1 cellular context compared by ENCODE assay signal in genomic region chr12:113758165-113758924, GRCh38.
A peak's percentile ranks its signal among the peaks of the same experiment; 100 is the strongest.
TF ChIP-seq lines count a peak whose summit lies in the region.

No MANE protein-coding gene starts in this region.

TF ChIP-seq in K562, 482 proteins besides CTCF, POLR2A, EP300 and RAD21 (continued from another document and continues in another):
- TF ChIP-seq MGA (IDR thresholded peaks at IDR 0.05) (no peak; the same call in 1 of the 2 replicates), IRF9 (tag; IDR thresholded peaks at IDR 0.05) (no peak), KAT8 (IDR thresholded peaks at IDR 0.05; ENCODE audit: low read depth) (no peak), ZNF197 (CRISPR knock-in tag; IDR thresholded peaks at IDR 0.05; ENCODE audit: low read depth) (no peak), DPF2 (IDR thresholded peaks at IDR 0.05) (peak; percentile 53), PTBP1 (IDR thresholded peaks at IDR 0.05; ENCODE audit: low read depth, low read length) (no peak), ZC3H4 (CRISPR knock-in tag; IDR thresholded peaks at IDR 0.05; ENCODE audit: borderline replicate concordance) (no peak), SIRT6 (IDR thresholded peaks at IDR 0.05; ENCODE audit: low read depth, low read length) (no peak), CREM (IDR thresholded peaks at IDR 0.05; ENCODE audit: low read depth) (no peak), STAT5B (CRISPR knock-in tag; IDR thresholded peaks at IDR 0.05) (no peak), RHOXF2B (CRISPR knock-in tag; conservative IDR thresholded peaks at IDR 0.05) (no peak), LEF1 (IDR thresholded peaks at IDR 0.05) (peak; percentile 44; the same call in 1 of the 2 replicates), TCF7 (IDR thresholded peaks at IDR 0.05; ENCODE audit: borderline replicate concordance) (no peak), SNRNP70 (optimal IDR thresholded peaks at IDR 0.05; ENCODE audit: low read depth, low read length) (no peak), BHLHE40 (IDR thresholded peaks at IDR 0.05; ENCODE audit: low read length) (0 out of 2 replicates have a peak, but pooled peaks have one; percentile 20), OTX1 (CRISPR knock-in tag; IDR thresholded peaks at IDR 0.05) (0 out of 2 replicates have a peak, but pooled peaks have one; percentile 42), CAMTA2 (CRISPR knock-in tag; conservative IDR thresholded peaks at IDR 0.05) (no peak), MTA3 (IDR thresholded peaks at IDR 0.05; ENCODE audit: borderline replicate concordance) (peak; percentile 32; the same call in 1 of the 2 replicates), ZNF24 (IDR thresholded peaks at IDR 0.05) (no peak), CBX2 (IDR thresholded peaks at IDR 0.05; ENCODE audit: insufficient read depth, low read length, poor library complexity, severe bottlenecking) (no peak), ZNF583 (CRISPR knock-in tag; IDR thresholded peaks at IDR 0.05) (no peak), PTRF (tag; IDR thresholded peaks at IDR 0.05) (no peak), RUNX1 (IDR thresholded peaks at IDR 0.05; ENCODE audit: low read depth) (0 out of 2 replicates have a peak, but pooled peaks have one; percentile 56), GATA2 (CRISPR knock-in tag; IDR thresholded peaks at IDR 0.05) (peak; percentile 58; the same call in 1 of the 2 replicates), KLF13 (tag; IDR thresholded peaks at IDR 0.05; ENCODE audit: borderline replicate concordance, low read depth) (no peak), STAT5A (IDR thresholded peaks at IDR 0.05; ENCODE audit: borderline replicate concordance, low read length) (no peak), CREB3L1 (IDR thresholded peaks at IDR 0.05; ENCODE audit: borderline replicate concordance, low read depth) (no peak), ZNF77 (CRISPR knock-in tag; IDR thresholded peaks at IDR 0.05) (no peak), TAL1 (IDR thresholded peaks at IDR 0.05) (peak; percentile 60; the same call in 1 of the 2 replicates), BCOR (IDR thresholded peaks at IDR 0.05) (0 out of 2 replicates have a peak, but pooled peaks have one; percentile 20), CBX3 (IDR thresholded peaks at IDR 0.05; ENCODE audit: borderline replicate concordance in 1 of 2, low read length in 2 of 2) (no peak), KAT7 (CRISPR knock-in tag; IDR thresholded peaks at IDR 0.05; ENCODE audit: borderline replicate concordance) (no peak), CREB3 (tag; conservative IDR thresholded peaks at IDR 0.05; ENCODE audit: low read depth) (no peak), MEF2D (tag; conservative IDR thresholded peaks at IDR 0.05; ENCODE audit: low read depth) (no peak)
- TF ChIP-seq, protein P1, sequence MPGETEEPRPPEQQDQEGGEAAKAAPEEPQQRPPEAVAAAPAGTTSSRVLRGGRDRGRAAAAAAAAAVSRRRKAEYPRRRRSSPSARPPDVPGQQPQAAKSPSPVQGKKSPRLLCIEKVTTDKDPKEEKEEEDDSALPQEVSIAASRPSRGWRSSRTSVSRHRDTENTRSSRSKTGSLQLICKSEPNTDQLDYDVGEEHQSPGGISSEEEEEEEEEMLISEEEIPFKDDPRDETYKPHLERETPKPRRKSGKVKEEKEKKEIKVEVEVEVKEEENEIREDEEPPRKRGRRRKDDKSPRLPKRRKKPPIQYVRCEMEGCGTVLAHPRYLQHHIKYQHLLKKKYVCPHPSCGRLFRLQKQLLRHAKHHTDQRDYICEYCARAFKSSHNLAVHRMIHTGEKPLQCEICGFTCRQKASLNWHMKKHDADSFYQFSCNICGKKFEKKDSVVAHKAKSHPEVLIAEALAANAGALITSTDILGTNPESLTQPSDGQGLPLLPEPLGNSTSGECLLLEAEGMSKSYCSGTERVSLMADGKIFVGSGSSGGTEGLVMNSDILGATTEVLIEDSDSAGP (CRISPR knock-in tag; IDR thresholded peaks at IDR 0.05), result no peak
- TF ChIP-seq, protein P2, sequence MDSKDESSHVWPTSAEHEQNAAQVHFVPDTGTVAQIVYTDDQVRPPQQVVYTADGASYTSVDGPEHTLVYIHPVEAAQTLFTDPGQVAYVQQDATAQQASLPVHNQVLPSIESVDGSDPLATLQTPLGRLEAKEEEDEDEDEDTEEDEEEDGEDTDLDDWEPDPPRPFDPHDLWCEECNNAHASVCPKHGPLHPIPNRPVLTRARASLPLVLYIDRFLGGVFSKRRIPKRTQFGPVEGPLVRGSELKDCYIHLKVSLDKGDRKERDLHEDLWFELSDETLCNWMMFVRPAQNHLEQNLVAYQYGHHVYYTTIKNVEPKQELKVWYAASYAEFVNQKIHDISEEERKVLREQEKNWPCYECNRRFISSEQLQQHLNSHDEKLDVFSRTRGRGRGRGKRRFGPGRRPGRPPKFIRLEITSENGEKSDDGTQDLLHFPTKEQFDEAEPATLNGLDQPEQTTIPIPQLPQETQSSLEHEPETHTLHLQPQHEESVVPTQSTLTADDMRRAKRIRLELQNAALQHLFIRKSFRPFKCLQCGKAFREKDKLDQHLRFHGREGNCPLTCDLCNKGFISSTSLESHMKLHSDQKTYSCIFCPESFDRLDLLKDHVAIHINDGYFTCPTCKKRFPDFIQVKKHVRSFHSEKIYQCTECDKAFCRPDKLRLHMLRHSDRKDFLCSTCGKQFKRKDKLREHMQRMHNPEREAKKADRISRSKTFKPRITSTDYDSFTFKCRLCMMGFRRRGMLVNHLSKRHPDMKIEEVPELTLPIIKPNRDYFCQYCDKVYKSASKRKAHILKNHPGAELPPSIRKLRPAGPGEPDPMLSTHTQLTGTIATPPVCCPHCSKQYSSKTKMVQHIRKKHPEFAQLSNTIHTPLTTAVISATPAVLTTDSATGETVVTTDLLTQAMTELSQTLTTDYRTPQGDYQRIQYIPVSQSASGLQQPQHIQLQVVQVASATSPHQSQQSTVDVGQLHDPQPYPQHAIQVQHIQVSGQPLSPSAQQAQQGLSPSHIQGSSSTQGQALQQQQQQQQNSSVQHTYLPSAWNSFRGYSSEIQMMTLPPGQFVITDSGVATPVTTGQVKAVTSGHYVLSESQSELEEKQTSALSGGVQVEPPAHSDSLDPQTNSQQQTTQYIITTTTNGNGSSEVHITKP (IDR thresholded peaks at IDR 0.05; ENCODE audit: partially characterized antibody), result no peak
- TF ChIP-seq, protein P3, sequence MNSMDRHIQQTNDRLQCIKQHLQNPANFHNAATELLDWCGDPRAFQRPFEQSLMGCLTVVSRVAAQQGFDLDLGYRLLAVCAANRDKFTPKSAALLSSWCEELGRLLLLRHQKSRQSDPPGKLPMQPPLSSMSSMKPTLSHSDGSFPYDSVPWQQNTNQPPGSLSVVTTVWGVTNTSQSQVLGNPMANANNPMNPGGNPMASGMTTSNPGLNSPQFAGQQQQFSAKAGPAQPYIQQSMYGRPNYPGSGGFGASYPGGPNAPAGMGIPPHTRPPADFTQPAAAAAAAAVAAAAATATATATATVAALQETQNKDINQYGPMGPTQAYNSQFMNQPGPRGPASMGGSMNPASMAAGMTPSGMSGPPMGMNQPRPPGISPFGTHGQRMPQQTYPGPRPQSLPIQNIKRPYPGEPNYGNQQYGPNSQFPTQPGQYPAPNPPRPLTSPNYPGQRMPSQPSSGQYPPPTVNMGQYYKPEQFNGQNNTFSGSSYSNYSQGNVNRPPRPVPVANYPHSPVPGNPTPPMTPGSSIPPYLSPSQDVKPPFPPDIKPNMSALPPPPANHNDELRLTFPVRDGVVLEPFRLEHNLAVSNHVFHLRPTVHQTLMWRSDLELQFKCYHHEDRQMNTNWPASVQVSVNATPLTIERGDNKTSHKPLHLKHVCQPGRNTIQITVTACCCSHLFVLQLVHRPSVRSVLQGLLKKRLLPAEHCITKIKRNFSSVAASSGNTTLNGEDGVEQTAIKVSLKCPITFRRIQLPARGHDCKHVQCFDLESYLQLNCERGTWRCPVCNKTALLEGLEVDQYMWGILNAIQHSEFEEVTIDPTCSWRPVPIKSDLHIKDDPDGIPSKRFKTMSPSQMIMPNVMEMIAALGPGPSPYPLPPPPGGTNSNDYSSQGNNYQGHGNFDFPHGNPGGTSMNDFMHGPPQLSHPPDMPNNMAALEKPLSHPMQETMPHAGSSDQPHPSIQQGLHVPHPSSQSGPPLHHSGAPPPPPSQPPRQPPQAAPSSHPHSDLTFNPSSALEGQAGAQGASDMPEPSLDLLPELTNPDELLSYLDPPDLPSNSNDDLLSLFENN (IDR thresholded peaks at IDR 0.05; ENCODE audit: low read depth in 2 of 2, low read length in 2 of 2), result no peak
